ENCODE assay signal across 8 cellular contexts in the genomic region with DNA sequence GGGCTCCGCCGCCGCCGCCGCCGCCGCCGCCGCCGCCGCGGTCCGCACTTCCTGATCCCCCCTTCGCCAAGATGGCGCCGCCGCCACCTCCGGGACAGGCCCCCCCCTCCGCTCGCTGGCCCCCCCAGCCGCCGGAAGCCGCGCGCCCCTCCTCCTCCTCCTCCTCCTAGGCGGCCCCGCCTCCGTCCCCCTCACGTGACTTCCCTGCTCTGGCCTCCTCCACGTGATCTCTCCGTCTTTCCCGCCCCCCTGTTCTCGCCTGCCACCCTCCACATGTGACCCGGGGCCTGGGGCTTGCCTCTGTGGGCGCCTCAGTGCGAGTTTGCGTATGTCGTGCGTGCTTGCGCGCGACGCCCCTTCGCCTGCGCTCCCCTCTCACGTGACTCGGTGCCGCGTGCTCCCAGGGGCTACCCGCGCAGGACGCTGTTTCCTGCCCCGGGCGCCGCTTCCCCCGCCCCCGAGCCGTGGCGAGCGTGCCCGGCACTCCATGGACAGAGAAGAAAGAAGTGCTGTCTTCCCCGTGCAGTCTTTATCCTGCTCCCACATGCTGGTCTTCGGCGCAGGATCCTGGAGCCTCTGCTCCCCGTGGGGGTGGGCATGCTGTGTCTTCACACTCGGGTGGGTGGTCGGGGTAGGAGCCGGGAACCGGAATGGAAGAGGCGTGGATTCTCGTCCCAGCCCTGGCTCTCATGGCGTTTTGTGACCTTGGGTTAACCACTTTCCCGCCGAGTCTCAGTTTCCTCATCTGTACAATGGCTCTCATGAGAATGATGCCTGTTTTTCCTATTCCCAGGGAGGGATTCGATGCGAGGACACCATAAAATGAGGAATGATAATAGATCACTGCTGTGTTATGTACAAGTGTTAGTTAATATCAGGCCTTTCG. TPM values are rescaled to one million over a fixed set of nuclear protein-coding genes. Genes with fewer than 3 reads are reported as not detected.
DNase-seq lines count a peak whose midpoint lies in the region; ATAC-seq and TF ChIP-seq lines count a peak whose summit lies in the region.

A gene (minus strand): TSS at position 53 of the 886 bp plus-strand sequence. CDS start 109 bp downstream, outside the sequence.

- DNase-seq in NCI-H1694 treated with DMSO at 0.1 percent for 48 hours (lab: John Stamatoyannopoulos, UW) (peak; percentile 100), T-helper 17 cell (peak; percentile 97 to 100 (median 99)), amygdala (lab: John Stamatoyannopoulos, UW) (peak; percentile 77 to 100 (median 98)), left ventricle myocardium inferior (peak; percentile 99), prostate gland (ENCODE audit: low spot score) (peak; percentile 99)

- WGBS in prostate gland = 1% methylated on average over 52 of the region's 77 CpGs
- under 1% methylated on average over 76 of the region's 77 CpGs for WGBS in urinary bladder

- H3K27me3 Mint-ChIP-seq in T-helper 17 cell = no peaks in the 10 kb centered on the region

- H3K4me1 ChIP-seq in left ventricle myocardium inferior (peaks cover 44% of the 10 kb centered on the region), prostate gland (replicated peaks) (peaks cover 6% of the 10 kb centered on the region), urinary bladder (ENCODE audit: insufficient read depth) (no peaks in the 10 kb centered on the region)

- peaks cover 26% of the 10 kb centered on the region for H3K4me1 Mint-ChIP-seq in T-helper 17 cell

- H3K9me3 ChIP-seq in T-helper 17 cell (ENCODE audit: control insufficient read depth, low read length, poor library complexity, severe bottlenecking) (no peaks in the 10 kb centered on the region), left ventricle myocardium inferior (replicated peaks) (no peaks in the 10 kb centered on the region), prostate gland (no peaks in the 10 kb centered on the region)

- peak within 1 kb of the TSS; percentile 96 for H3K27ac ChIP-seq in left ventricle myocardium inferior (replicated peaks)
- H3K27ac ChIP-seq in prostate gland = peak within 1 kb of the TSS; percentile 82 to 89
- H3K27ac ChIP-seq in urinary bladder (ENCODE audit: low read depth) = peak within 1 kb of the TSS; percentile 79

- no peak for TF ChIP-seq CTCF in left ventricle myocardium inferior (IDR thresholded peaks at IDR 0.05; ENCODE audit: borderline replicate concordance)
- TF ChIP-seq CTCF in prostate gland (IDR thresholded peaks at IDR 0.05) = peak in 1 of 4 experiments; percentile 29

- ATAC-seq in HG02885 (IDR thresholded peaks at IDR 0.05; ENCODE audit: poor library complexity, unreplicated experiment) (peak; percentile 85), T-helper 17 cell (peak; percentile 92)

- H3K4me3 Mint-ChIP-seq in T-helper 17 cell = peak within 1 kb of the TSS; percentile 99

- peak within 1 kb of the TSS; percentile 97 for H3K27ac Mint-ChIP-seq in T-helper 17 cell

- H3K36me3 ChIP-seq in left ventricle myocardium inferior (peaks cover 20% of the 10 kb centered on the region), prostate gland (peaks cover 9 to 15% of the 10 kb centered on the region in 2 donors), urinary bladder (ENCODE audit: insufficient read depth) (peaks cover 3% of the 10 kb centered on the region)

- H3K4me3 ChIP-seq in left ventricle myocardium inferior (peak within 1 kb of the TSS; percentile 98), prostate gland (peak within 1 kb of the TSS; percentile 85 to 88), urinary bladder (ENCODE audit: low read depth, low read length) (peak within 1 kb of the TSS; percentile 98)

- intact Hi-C loops in left ventricle myocardium inferior (cut with micrococcal nuclease) = no loop called here
- intact Hi-C loops in prostate gland (cut with DNase I) = loop anchor here (2.0 to 10.0 kb wide), 4 partner anchors 154 to 506 kb away; a partner anchor contains a TSS

- TF ChIP-seq POLR2A in GM15510 (IDR thresholded peaks at IDR 0.05; ENCODE audit: borderline replicate concordance, extremely low read depth, insufficient read length) (peak; percentile 58), prostate gland (IDR thresholded peaks at IDR 0.05) (peak; percentile 57)

- H3K36me3 Mint-ChIP-seq in T-helper 17 cell (ENCODE audit: low read depth) = peaks cover 6% of the 10 kb centered on the region

- no peaks in the 10 kb centered on the region for H3K27me3 ChIP-seq in left ventricle myocardium inferior (ENCODE audit: low read depth)
- no peaks in the 10 kb centered on the region for H3K27me3 ChIP-seq in prostate gland (replicated peaks; ENCODE audit: insufficient read depth)

RNA-seq across cellular contexts. Expression of the gene that starts here (rescaled TPM):
- total RNA-seq in T-helper 17 cell (10 to 100 TPM; 80.3 to 82.4 TPM), left ventricle myocardium inferior (57.0 TPM), prostate gland (10 to 100 TPM; 24.7 to 43.7 TPM), urinary bladder (12.7 TPM)
- polyA plus RNA-seq in urinary bladder = 39.1 TPM

Comparison
In these comparisons a context has a peak if more than half of its experiments do, and no peak if none do; other contexts are left out.
1. Peak in every context shown above with its lines: DNase-seq, ATAC-seq, H3K4me3 ChIP-seq and H3K27ac ChIP-seq.